Comparison of ENCODE assay signal across 22 cellular contexts in the genomic region with DNA sequence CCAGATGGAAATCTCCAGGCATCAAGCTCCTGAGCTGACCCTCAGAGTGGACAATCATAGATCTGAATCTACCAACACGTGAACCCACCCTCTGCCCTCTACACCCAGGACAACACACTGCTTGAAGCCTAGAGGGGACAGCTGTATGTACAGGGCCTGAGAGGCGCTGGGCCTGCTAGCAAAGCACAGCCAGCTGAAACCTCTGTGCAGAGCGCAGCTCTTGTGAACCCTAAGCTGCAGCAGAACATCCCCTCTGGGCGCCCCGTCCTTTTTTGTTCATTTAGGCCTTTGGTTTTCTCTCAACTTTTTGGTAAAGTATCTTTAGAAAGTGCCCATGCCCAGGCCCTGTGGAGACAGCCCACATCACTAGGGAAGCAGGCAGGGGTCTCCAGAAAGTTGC.
DNase-seq lines count a peak whose midpoint lies in the region; ATAC-seq and TF ChIP-seq lines count a peak whose summit lies in the region.
"Had no signal": no experiment of that assay in that cellular context is flagged by ENCODE, and none has a peak within 500 bp of the region (broad histone marks: within the 10 kb centered on the region; RNA-seq: fewer than 3 reads in every experiment).

No MANE protein-coding gene starts in this region.

- H3K56ac ChIP-seq in IMR-90 (ENCODE audit: extremely low read depth, insufficient read depth, low read length), result no peak overlapping the region

- BruUV-seq in IMR-90 (replicated peaks; lab: Mats Ljungman, UMichigan), result no TSS peak

- TF ChIP-seq CTCF in IMR-90 (conservative IDR thresholded peaks at IDR 0.05; ENCODE audit: low read depth, low read length), result no peak
- no peak for TF ChIP-seq CTCF in heart left ventricle (IDR thresholded peaks at IDR 0.05)

- ATAC-seq in IMR-90 (ENCODE audit: low read depth) (no peak), heart left ventricle (no peak)
- ATAC-seq: A549; CD8-positive, alpha-beta T cell; GM12878 had no signal

- no peak for TF ChIP-seq RAD21 in IMR-90 (IDR thresholded peaks at IDR 0.05; ENCODE audit: low read length)

- no peak overlapping the region for H3K4me3 ChIP-seq in IMR-90 (ENCODE audit: insufficient read depth, low read depth, low read length)
- H3K4me3 ChIP-seq in mesenchymal stem cell (ENCODE audit: insufficient read depth in 1 of 2, low read depth in 1 of 2, low read length in 2 of 2), result no peak overlapping the region
- no peak overlapping the region for H3K4me3 ChIP-seq in neuronal stem cell (ENCODE audit: low read length in 2 of 2)
- no peak overlapping the region for H3K4me3 ChIP-seq in heart left ventricle
- H3K4me3 ChIP-seq: A549; BLaER1 treated with 17β-estradiol and CSF1 and Interleukin-3, amounts not matched to agents 10 nM and 100 nM; GM12878 had no signal

- H3K14ac ChIP-seq in IMR-90 (replicated peaks; ENCODE audit: low read depth, low read length) (no peak overlapping the region), mesenchymal stem cell (ENCODE audit: low read length in 2 of 2) (no peak overlapping the region), neuronal stem cell (ENCODE audit: low read length) (no peak overlapping the region)

- no peak overlapping the region for H2BK15ac ChIP-seq in IMR-90 (ENCODE audit: low read depth, low read length)
- peak overlapping the region; percentile 36 for H2BK15ac ChIP-seq in mesenchymal stem cell (ENCODE audit: low read depth, poor library complexity, severe bottlenecking)
- H2BK15ac ChIP-seq in neuronal stem cell (ENCODE audit: low read length), result peak overlapping the region; percentile 13

- H3K23ac ChIP-seq in IMR-90 (ENCODE audit: low read depth, low read length) (no peak overlapping the region), mesenchymal stem cell (ENCODE audit: low read length in 2 of 2) (no peak overlapping the region), neuronal stem cell (ENCODE audit: low read depth, low read length, poor library complexity) (no peak overlapping the region)

- no peak overlapping the region for H3K4me2 ChIP-seq in IMR-90 (ENCODE audit: low read depth, low read length)
- H3K4me2 ChIP-seq in mesenchymal stem cell (ENCODE audit: low read length, poor library complexity, severe bottlenecking), result no peak overlapping the region
- no peak overlapping the region for H3K4me2 ChIP-seq in neuronal stem cell (ENCODE audit: insufficient read depth, low read length, poor library complexity, severe bottlenecking)
- H3K4me2 ChIP-seq: A549; BLaER1 treated with 17β-estradiol and CSF1 and Interleukin-3, amounts not matched to agents 10 nM and 100 nM had no signal

- H2BK120ac ChIP-seq in IMR-90 (ENCODE audit: low read depth, low read length) (peak overlapping the region; percentile 14; the same call in 1 of the 2 replicates), mesenchymal stem cell (ENCODE audit: low read depth, low read length) (no peak overlapping the region), neuronal stem cell (ENCODE audit: low read depth, low read length) (no peak overlapping the region)

- POLR2A ChIA-PET in IMR-90 (lab: Charles Lee; ENCODE audit: unreplicated experiment), result no interaction called here

- H3K4ac ChIP-seq in IMR-90 (ENCODE audit: low read depth, low read length) (no peak overlapping the region; the same call in 1 of the 2 replicates), mesenchymal stem cell (ENCODE audit: low read depth in 1 of 2, low read length in 2 of 2) (no peak overlapping the region), neuronal stem cell (ENCODE audit: low read length) (no peak overlapping the region)

- no peak for TF ChIP-seq POLR2A in IMR-90 (IDR thresholded peaks at IDR 0.05; ENCODE audit: low read depth, low read length)
- TF ChIP-seq POLR2A in heart left ventricle (IDR thresholded peaks at IDR 0.05), result no peak

- H3K4me1 ChIP-seq in IMR-90 (ENCODE audit: control insufficient read depth, insufficient read depth, low read length) (peaks cover 12% of the 10 kb centered on the region), mesenchymal stem cell (ENCODE audit: control insufficient read depth, insufficient read depth, low read depth, low read length) (peaks cover 13% of the 10 kb centered on the region), neuronal stem cell (ENCODE audit: control insufficient read depth in 2 of 2, insufficient read depth in 1 of 2, low read depth in 1 of 2, low read length in 2 of 2) (peaks cover 0 to 9% of the 10 kb centered on the region in 2 donors), heart left ventricle (no peaks in the 10 kb centered on the region)
- H3K4me1 ChIP-seq: A549, Caco-2 had no signal

- H2BK12ac ChIP-seq in mesenchymal stem cell (ENCODE audit: low read length in 2 of 2) (peak overlapping the region in 1 of 2 experiments; percentile 52), neuronal stem cell (ENCODE audit: low read length) (no peak overlapping the region)

- dilution Hi-C loops in IMR-90 (cut with HindIII; ENCODE audit: low sequenced_read_pairs, unreplicated experiment), result no loop called here

- peaks cover 14% of the 10 kb centered on the region for H3K9me3 ChIP-seq in IMR-90 (ENCODE audit: control insufficient read depth, insufficient read depth, low read length)
- peaks cover 6% of the 10 kb centered on the region for H3K9me3 ChIP-seq in mesenchymal stem cell (ENCODE audit: control insufficient read depth, low read length)
- H3K9me3 ChIP-seq in neuronal stem cell (replicated peaks in 1 of 2; ENCODE audit: control insufficient read depth in 2 of 2, insufficient read depth in 1 of 2, low read depth in 1 of 2, low read length in 2 of 2), result peaks cover 8 to 12% of the 10 kb centered on the region in 2 donors
- peaks cover 0 to 19% (median 0%) of the 10 kb centered on the region in 12 donors for H3K9me3 ChIP-seq in heart left ventricle
- H3K9me3 ChIP-seq: Caco-2 had no signal

- H3K27me3 ChIP-seq in IMR-90 (ENCODE audit: control insufficient read depth, insufficient read depth, low read length) (no peaks in the 10 kb centered on the region), mesenchymal stem cell (ENCODE audit: control insufficient read depth in 1 of 2, insufficient read depth in 1 of 2, low read length in 2 of 2) (peaks cover 0 to 19% of the 10 kb centered on the region in 2 experiments), neuronal stem cell (ENCODE audit: control insufficient read depth in 3 of 3, insufficient read depth in 3 of 3, low read depth in 1 of 3, low read length in 3 of 3) (peaks cover 0 to 14% (median 0%) of the 10 kb centered on the region in 3 experiments), heart left ventricle (no peaks in the 10 kb centered on the region)
- H3K27me3 ChIP-seq: BLaER1 treated with 17β-estradiol and CSF1 and Interleukin-3, amounts not matched to agents 10 nM and 100 nM had no signal

- H2AFZ ChIP-seq in IMR-90 (replicated peaks; ENCODE audit: low read length, poor library complexity) (no peak overlapping the region), mesenchymal stem cell (ENCODE audit: low read depth, low read length) (no peak overlapping the region), neuronal stem cell (ENCODE audit: low read length) (no peak overlapping the region)

- H4K5ac ChIP-seq in IMR-90 (ENCODE audit: low read depth, low read length), result no peak overlapping the region

- H3K27ac ChIP-seq in IMR-90 (ENCODE audit: insufficient read depth, low read length), result no peak overlapping the region
- H3K27ac ChIP-seq in mesenchymal stem cell (ENCODE audit: low read length, poor library complexity, severe bottlenecking), result no peak overlapping the region
- H3K27ac ChIP-seq in neuronal stem cell (replicated peaks; ENCODE audit: low read length), result no peak overlapping the region
- H3K27ac ChIP-seq in heart left ventricle, result no peak overlapping the region
- H3K27ac ChIP-seq: 22Rv1; A549; BLaER1 treated with 17β-estradiol and CSF1 and Interleukin-3, amounts not matched to agents 10 nM and 100 nM; C4-2B had no signal

- in situ Hi-C loops in IMR-90 (cut with MboI; ENCODE audit: low sequenced_read_pairs), result no loop called here

- H4K8ac ChIP-seq in IMR-90 (ENCODE audit: low read depth in 2 of 2, low read length in 2 of 2), result no peak overlapping the region
- H4K8ac ChIP-seq in mesenchymal stem cell (ENCODE audit: low read length), result no peak overlapping the region
- H4K8ac ChIP-seq in neuronal stem cell (ENCODE audit: low read depth, low read length), result no peak overlapping the region

- H3K79me1 ChIP-seq in IMR-90 (ENCODE audit: low read depth in 1 of 2, low read length in 2 of 2) (no peaks in the 10 kb centered on the region), mesenchymal stem cell (replicated peaks; ENCODE audit: low read length, poor library complexity, severe bottlenecking) (no peaks in the 10 kb centered on the region), neuronal stem cell (ENCODE audit: low read depth, low read length) (no peaks in the 10 kb centered on the region)

- peak overlapping the region; percentile 5; the same call in 1 of the 2 replicates for H2BK20ac ChIP-seq in IMR-90 (ENCODE audit: low read depth, low read length)

- H2AK5ac ChIP-seq in IMR-90 (ENCODE audit: low read depth, low read length) (no peak overlapping the region; the same call in 1 of the 2 replicates), mesenchymal stem cell (ENCODE audit: low read length, severe bottlenecking) (no peak overlapping the region), neuronal stem cell (ENCODE audit: low read depth, low read length) (peak overlapping the region; percentile 15)

- 100% methylated on average over 2 of the region's 5 CpGs; no CpG with 5 or more reads in 1 of the 2 experiments for WGBS in IMR-90 (ENCODE audit: extremely low coverage in 2 of 2, insufficient read length in 1 of 2), 2 experiments
- 92% methylated on average over 5 of the region's 5 CpGs for WGBS in mesenchymal stem cell
- no CpG with 5 or more reads among the region's 5 CpGs for WGBS in neuronal stem cell (ENCODE audit: extremely low coverage in 2 of 2, insufficient read length in 2 of 2, insufficient replicate concordance in 1 of 2), 2 donors
- 92 to 96% (median 93%) methylated on average over 4 to 5 of the region's 5 CpGs for WGBS in heart left ventricle, 4 donors

- peaks cover 15% of the 10 kb centered on the region for H3K9me1 ChIP-seq in IMR-90 (ENCODE audit: insufficient read depth, low read length)

- no peaks in the 10 kb centered on the region for H4K20me1 ChIP-seq in IMR-90 (ENCODE audit: insufficient read depth, low read length)
- H4K20me1 ChIP-seq: BLaER1 treated with 17β-estradiol and CSF1 and Interleukin-3, amounts not matched to agents 10 nM and 100 nM had no signal

- H2BK5ac ChIP-seq in IMR-90 (ENCODE audit: low read depth, low read length, poor library complexity, severe bottlenecking), result no peak overlapping the region
- H2BK5ac ChIP-seq in mesenchymal stem cell (ENCODE audit: low read depth, low read length, poor library complexity, severe bottlenecking), result no peak overlapping the region
- H2BK5ac ChIP-seq in neuronal stem cell (ENCODE audit: low read length), result no peak overlapping the region

- intact Hi-C loops in IMR-90 (cut with micrococcal nuclease) (no loop called here), heart left ventricle (cut with DNase I) (no loop called here)

- DNase-seq in IMR-90 (no peak), mesenchymal stem cell (no peak), neuronal stem cell (ENCODE audit: low spot score) (no peak), NCI-H446 treated with DMSO at 0.1 percent for 48 hours (lab: John Stamatoyannopoulos, UW) (no peak), heart left ventricle (no peak), DMS 273 treated with DMSO at 0.1 percent for 48 hours (lab: John Stamatoyannopoulos, UW) (no peak)
- DNase-seq: AML-193; Caco-2; Calu3; CD4-positive, alpha-beta T cell; CD8-positive, alpha-beta T cell; DMS153; DMS53; DMS79; DND-41; EL; GDM1 had no signal

- H3K9ac ChIP-seq in IMR-90 (ENCODE audit: low read depth, low read length) (no peak overlapping the region), mesenchymal stem cell (ENCODE audit: low read length) (no peak overlapping the region), neuronal stem cell (ENCODE audit: low read depth, low read length, poor library complexity) (no peak overlapping the region)
- H3K9ac ChIP-seq: BLaER1 treated with 17β-estradiol and CSF1 and Interleukin-3, amounts not matched to agents 10 nM and 100 nM had no signal

- H4K91ac ChIP-seq in IMR-90 (ENCODE audit: insufficient read depth, low read depth, low read length) (peak overlapping the region; percentile 46), mesenchymal stem cell (ENCODE audit: low read length) (peak overlapping the region; percentile 25), neuronal stem cell (ENCODE audit: low read depth, low read length, poor library complexity) (no peak overlapping the region)

- no peak overlapping the region for H2AK9ac ChIP-seq in IMR-90 (replicated peaks; ENCODE audit: low read depth, low read length, poor library complexity)

- H3K36me3 ChIP-seq in IMR-90 (ENCODE audit: control insufficient read depth, insufficient read depth, low read length) (no peaks in the 10 kb centered on the region), mesenchymal stem cell (ENCODE audit: control insufficient read depth in 1 of 2, insufficient read depth in 2 of 2, low read depth in 1 of 2, low read length in 2 of 2) (no peaks in the 10 kb centered on the region), neuronal stem cell (replicated peaks in 1 of 2; ENCODE audit: control insufficient read depth in 2 of 2, insufficient read depth in 2 of 2, low read length in 2 of 2) (no peaks in the 10 kb centered on the region), heart left ventricle (no peaks in the 10 kb centered on the region)
- H3K36me3 ChIP-seq: BLaER1 treated with 17β-estradiol and CSF1 and Interleukin-3, amounts not matched to agents 10 nM and 100 nM had no signal

- CTCF ChIA-PET in IMR-90 (lab: Yijun Ruan, JAX), result interaction anchor here (0.5 to 1.1 kb wide), 2 partner anchors 48 to 65 kb away, joined by 3 to 4 read pairs; no protein-coding TSS in a partner anchor

- H3K18ac ChIP-seq in IMR-90 (ENCODE audit: low read depth, low read length), result no peak overlapping the region
- no peak overlapping the region for H3K18ac ChIP-seq in mesenchymal stem cell (ENCODE audit: low read depth in 1 of 2, low read length in 2 of 2)
- H3K18ac ChIP-seq in neuronal stem cell (ENCODE audit: low read length), result peak overlapping the region; percentile 32
